In the genomic region with DNA sequence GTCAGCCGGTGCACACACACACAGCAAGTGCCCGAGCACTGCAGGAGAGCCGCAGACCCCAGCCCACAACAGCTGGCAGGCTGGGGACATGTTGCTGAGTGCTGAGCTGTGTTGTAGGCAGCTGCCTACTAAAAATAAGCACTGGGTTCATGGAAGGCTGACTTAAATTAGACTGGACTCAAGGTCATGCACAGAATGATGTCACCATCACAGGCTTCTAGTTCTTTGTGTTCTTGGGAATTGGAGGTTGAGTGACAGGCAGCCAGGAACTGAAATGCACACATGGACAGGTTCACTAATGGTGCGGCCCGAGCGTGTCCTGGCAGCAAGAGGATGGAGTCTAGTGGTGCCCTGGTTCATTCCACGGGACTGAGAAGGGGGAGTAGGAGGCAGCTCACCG, we compare ENCODE assay signal across 16 cellular contexts.
DNase-seq lines count a peak whose midpoint lies in the region; ATAC-seq and TF ChIP-seq lines count a peak whose summit lies in the region.
"Had no signal": no experiment of that assay in that cellular context is flagged by ENCODE, and none has a peak within 500 bp of the region (broad histone marks: within the 10 kb centered on the region; RNA-seq: fewer than 3 reads in every experiment).

No MANE protein-coding gene starts in this region.

- no peak overlapping the region for H3K4me3 Mint-ChIP-seq in activated CD8-positive, alpha-beta memory T cell treated with anti-CD3 and anti-CD28 coated beads, Interleukin-2, amount 10 ng/mL, durations not matched to agents 7 days and 5 days
- H3K4me3 Mint-ChIP-seq in neural progenitor cell = peak overlapping the region; percentile 34
- H3K4me3 Mint-ChIP-seq: activated CD4-positive, alpha-beta T cell treated with anti-CD3 and anti-CD28 coated beads, Interleukin-2, amount 10 ng/mL, durations not matched to agents 24 days and 14 days; activated naive CD8-positive, alpha-beta T cell treated with anti-CD3 and anti-CD28 coated beads for 36 hours; T-helper 1 cell treated with Interleukin-12 subunit alpha and Interleukin-12 subunit beta and Interleukin-4 antibody, amounts not matched to agents 30 μg/mL and 1 μg/mL, for 36 hours had no signal

- no peak overlapping the region for H3K27ac Mint-ChIP-seq in activated CD8-positive, alpha-beta memory T cell treated with anti-CD3 and anti-CD28 coated beads, Interleukin-2, amount 10 ng/mL, durations not matched to agents 7 days and 5 days
- H3K27ac Mint-ChIP-seq in neural progenitor cell = peak overlapping the region; percentile 94
- H3K27ac Mint-ChIP-seq: activated CD4-positive, alpha-beta T cell treated with anti-CD3 and anti-CD28 coated beads, Interleukin-2, amount 10 ng/mL, durations not matched to agents 24 days and 14 days; activated naive CD8-positive, alpha-beta T cell treated with anti-CD3 and anti-CD28 coated beads for 36 hours; activated T-helper 2 cell treated with anti-CD3 and anti-CD28 coated beads, Interferon-gamma antibody, Interleukin-2, Interleukin-4, amounts not matched to agents 10 μg/mL and 5 μg/mL and 100 μg/mL, durations not matched to agents 14 hours and 24 hours and 36 hours; T-helper 1 cell treated with Interleukin-12 subunit alpha and Interleukin-12 subunit beta and Interleukin-4 antibody, amounts not matched to agents 30 μg/mL and 1 μg/mL, for 36 hours had no signal

- peaks cover 14% of the 10 kb centered on the region for H3K27me3 Mint-ChIP-seq in activated CD8-positive, alpha-beta memory T cell treated with anti-CD3 and anti-CD28 coated beads, Interleukin-2, amount 10 ng/mL, durations not matched to agents 7 days and 5 days
- peaks cover 4% of the 10 kb centered on the region for H3K27me3 Mint-ChIP-seq in neural progenitor cell (ENCODE audit: insufficient read depth, low read depth)

- no peaks in the 10 kb centered on the region for H4K20me1 ChIP-seq in neural progenitor cell (ENCODE audit: low read depth)
- H4K20me1 ChIP-seq: BLaER1 had no signal

- no peaks in the 10 kb centered on the region for H3K36me3 Mint-ChIP-seq in activated CD8-positive, alpha-beta memory T cell treated with anti-CD3 and anti-CD28 coated beads, Interleukin-2, amount 10 ng/mL, durations not matched to agents 7 days and 5 days
- H3K36me3 Mint-ChIP-seq in neural progenitor cell = no peaks in the 10 kb centered on the region
- H3K36me3 Mint-ChIP-seq: activated naive CD8-positive, alpha-beta T cell treated with anti-CD3 and anti-CD28 coated beads for 36 hours had no signal

- no peak overlapping the region for H3K9ac ChIP-seq in neural progenitor cell
- H3K9ac ChIP-seq: BLaER1 had no signal

- H2AFZ ChIP-seq in neural progenitor cell (replicated peaks) = no peak overlapping the region

- peaks cover 13 to 88% (median 56%) of the 10 kb centered on the region in 9 donors for H3K4me1 ChIP-seq in heart right ventricle
- no peaks in the 10 kb centered on the region for H3K4me1 ChIP-seq in neural progenitor cell
- H3K4me1 ChIP-seq: BLaER1 had no signal

- H3K27ac ChIP-seq in heart right ventricle = peak overlapping the region; percentile 79 to 94 (median 88)
- no peak overlapping the region for H3K27ac ChIP-seq in neural progenitor cell
- H3K27ac ChIP-seq: BLaER1, breast epithelium had no signal

- H3K27me3 ChIP-seq in heart right ventricle (no peaks in the 10 kb centered on the region), neural progenitor cell (no peaks in the 10 kb centered on the region)
- H3K27me3 ChIP-seq: BLaER1, breast epithelium, dorsolateral prefrontal cortex had no signal

- DNase-seq in activated CD8-positive, alpha-beta memory T cell treated with anti-CD3 and anti-CD28 coated beads, Interleukin-2, amount 10 ng/mL, durations not matched to agents 7 days and 5 days = peak; percentile 21
- no peak for DNase-seq in activated CD8-positive, alpha-beta memory T cell treated with anti-CD3 and anti-CD28 coated beads, Interleukin-2, amount 50 U/mL, for 48 hours
- DNase-seq in heart right ventricle (peak; percentile 42 to 78), neural progenitor cell (ENCODE audit: low spot score) (no peak), occipital lobe (lab: John Stamatoyannopoulos, UW) (no peak), pons (ENCODE audit: low spot score) (no peak), glomerular visceral epithelial cell (ENCODE audit: extremely low spot score) (no peak), OCI-M1 (lab: John Stamatoyannopoulos, UW) (no peak)
- DNase-seq: activated CD4-positive, alpha-beta T cell treated with anti-CD3 and anti-CD28 coated beads, Interleukin-2, amount 10 ng/mL, durations not matched to agents 24 days and 14 days; activated naive CD8-positive, alpha-beta T cell treated with anti-CD3 and anti-CD28 coated beads for 36 hours; dorsolateral prefrontal cortex; NCI-H1092 treated with DMSO at 0.1 percent for 48 hours had no signal

- H3K4me1 Mint-ChIP-seq in activated CD8-positive, alpha-beta memory T cell treated with anti-CD3 and anti-CD28 coated beads, Interleukin-2, amount 10 ng/mL, durations not matched to agents 7 days and 5 days = no peaks in the 10 kb centered on the region
- peaks cover 22% of the 10 kb centered on the region for H3K4me1 Mint-ChIP-seq in neural progenitor cell
- H3K4me1 Mint-ChIP-seq: activated CD4-positive, alpha-beta T cell treated with anti-CD3 and anti-CD28 coated beads, Interleukin-2, amount 10 ng/mL, durations not matched to agents 24 days and 14 days; activated naive CD8-positive, alpha-beta T cell treated with anti-CD3 and anti-CD28 coated beads for 36 hours had no signal

- H3F3A ChIP-seq in neural progenitor cell (ENCODE audit: low read depth) = no peaks in the 10 kb centered on the region

- intact Hi-C loops in heart right ventricle (cut with DNase I) = loop anchor here in 3 of 10 donors (5.0 to 10.0 kb wide), 3 partner anchors 76 to 351 kb away; no protein-coding TSS in a partner anchor

- CTCF ChIA-PET in activated CD8-positive, alpha-beta memory T cell treated with anti-CD3 and anti-CD28 coated beads, Interleukin-2, amount 10 ng/mL, durations not matched to agents 7 days and 5 days (lab: Charles Lee) = no interaction called here

- H3K9me3 ChIP-seq in heart right ventricle (no peaks in the 10 kb centered on the region), neural progenitor cell (ENCODE audit: low read depth) (no peaks in the 10 kb centered on the region)
- H3K9me3 ChIP-seq: BLaER1, breast epithelium had no signal

- no peak for ATAC-seq in activated CD8-positive, alpha-beta memory T cell treated with anti-CD3 and anti-CD28 coated beads, Interleukin-2, amount 10 ng/mL, durations not matched to agents 7 days and 5 days
- ATAC-seq in heart right ventricle = peak; percentile 70 to 82 (median 78)

- TF ChIP-seq CTCF in heart right ventricle (IDR thresholded peaks at IDR 0.05) = no peak
- TF ChIP-seq CTCF in neural progenitor cell (IDR thresholded peaks at IDR 0.05) = no peak

- WGBS in heart right ventricle, 2 donors = 37 to 46% methylated on average over 8 of the region's 8 CpGs

- no peak overlapping the region for H3K4me2 ChIP-seq in neural progenitor cell
- H3K4me2 ChIP-seq: BLaER1 had no signal

- H3K9me3 Mint-ChIP-seq in activated CD8-positive, alpha-beta memory T cell treated with anti-CD3 and anti-CD28 coated beads, Interleukin-2, amount 10 ng/mL, durations not matched to agents 7 days and 5 days (ENCODE audit: low read depth) = no peaks in the 10 kb centered on the region
- H3K9me3 Mint-ChIP-seq in neural progenitor cell = peaks cover 2% of the 10 kb centered on the region
- H3K9me3 Mint-ChIP-seq: activated CD4-positive, alpha-beta T cell treated with anti-CD3 and anti-CD28 coated beads, Interleukin-2, amount 10 ng/mL, durations not matched to agents 24 days and 14 days; activated naive CD8-positive, alpha-beta T cell treated with anti-CD3 and anti-CD28 coated beads for 36 hours; activated T-helper 2 cell treated with anti-CD3 and anti-CD28 coated beads, Interferon-gamma antibody, Interleukin-2, Interleukin-4, amounts not matched to agents 10 μg/mL and 5 μg/mL and 100 μg/mL, durations not matched to agents 14 hours and 24 hours and 36 hours; T-helper 1 cell treated with Interleukin-12 subunit alpha and Interleukin-12 subunit beta and Interleukin-4 antibody, amounts not matched to agents 30 μg/mL and 1 μg/mL, for 36 hours had no signal

- H3K4me3 ChIP-seq in heart right ventricle (no peak overlapping the region), neural progenitor cell (no peak overlapping the region)
- H3K4me3 ChIP-seq: BLaER1, breast epithelium, dorsolateral prefrontal cortex had no signal

- no peaks in the 10 kb centered on the region for H3K79me2 ChIP-seq in neural progenitor cell (ENCODE audit: low read depth)

- H3K36me3 ChIP-seq in heart right ventricle (no peaks in the 10 kb centered on the region), neural progenitor cell (no peaks in the 10 kb centered on the region)
- H3K36me3 ChIP-seq: BLaER1, breast epithelium had no signal

Comparison
In these comparisons a context has a peak if more than half of its experiments do, and no peak if none do; other contexts are left out.
1. DNase-seq: peak in activated CD8-positive, alpha-beta memory T cell treated with anti-CD3 and anti-CD28 coated beads, Interleukin-2, amount 10 ng/mL, durations not matched to agents 7 days and 5 days (single experiment) and heart right ventricle (2 of 2); none in activated CD8-positive, alpha-beta memory T cell treated with anti-CD3 and anti-CD28 coated beads, Interleukin-2, amount 50 U/mL, for 48 hours (single experiment), neural progenitor cell (single experiment), occipital lobe (single experiment), pons (single experiment), glomerular visceral epithelial cell (single experiment) and OCI-M1 (single experiment).